14 cellular contexts compared by ENCODE assay signal in the genomic region with DNA sequence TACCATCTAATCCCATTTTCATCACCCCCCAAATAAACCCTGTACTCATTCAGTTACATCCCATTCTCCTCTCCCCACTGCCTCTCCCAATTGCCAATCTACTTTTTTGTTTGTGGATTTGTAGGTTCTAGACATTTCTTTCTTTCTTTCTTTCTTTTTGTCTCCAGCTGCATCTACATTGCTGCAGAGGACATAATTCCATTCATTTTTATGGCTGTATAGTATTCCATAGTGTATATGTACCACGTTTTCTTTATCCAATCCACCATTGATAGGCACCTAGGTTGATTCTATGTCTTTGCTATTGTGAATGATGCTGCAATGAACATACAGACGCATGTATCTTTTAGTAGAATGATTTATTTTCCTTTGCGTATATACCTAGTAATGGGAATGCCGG. TPM values are rescaled to one million over a fixed set of nuclear protein-coding genes. Genes with fewer than 3 reads are reported as not detected.
A peak's percentile ranks its signal among the peaks of the same experiment; 100 is the strongest.
DNase-seq lines count a peak whose midpoint lies in the region; ATAC-seq and TF ChIP-seq lines count a peak whose summit lies in the region.
"Had no signal": no experiment of that assay in that cellular context is flagged by ENCODE, and none has a peak within 500 bp of the region (broad histone marks: within the 10 kb centered on the region; RNA-seq: fewer than 3 reads in every experiment).

No MANE protein-coding gene starts in this region.

- H3F3A ChIP-seq in neural progenitor cell (ENCODE audit: low read depth): peaks cover 24% of the 10 kb centered on the region

- H3K27ac ChIP-seq in BLaER1 treated with 17β-estradiol and CSF1 and Interleukin-3, amounts not matched to agents 10 nM and 100 nM: no peak overlapping the region
- H3K27ac ChIP-seq in colonic mucosa: no peak overlapping the region
- H3K27ac ChIP-seq in neural progenitor cell: no peak overlapping the region
- H3K27ac ChIP-seq: gastrocnemius medialis, ovary had no signal

- peaks cover 6% of the 10 kb centered on the region; the same call in 1 of the 2 replicates for H3K9me3 Mint-ChIP-seq in HFFc6
- H3K9me3 Mint-ChIP-seq in neural progenitor cell: peaks cover 14% of the 10 kb centered on the region

- peak overlapping the region; percentile 49 to 71 (median 60); a peak in 16 of 20 replicates for H3K4me3 ChIP-seq in BLaER1 treated with 17β-estradiol and CSF1 and Interleukin-3, amounts not matched to agents 10 nM and 100 nM
- H3K4me3 ChIP-seq in colonic mucosa: peak overlapping the region; percentile 36
- H3K4me3 ChIP-seq in neural progenitor cell: peak overlapping the region; percentile 79

- no peak overlapping the region for H2AFZ ChIP-seq in neural progenitor cell (replicated peaks)

- 0 out of 22 replicates have a peak, but pooled peaks cover 0 to under 1% (median 0%) of the 10 kb centered on the region in 11 experiments for H3K36me3 ChIP-seq in BLaER1 treated with 17β-estradiol and CSF1 and Interleukin-3, amounts not matched to agents 10 nM and 100 nM
- no peaks in the 10 kb centered on the region for H3K36me3 ChIP-seq in colonic mucosa
- no peaks in the 10 kb centered on the region for H3K36me3 ChIP-seq in neural progenitor cell
- H3K36me3 ChIP-seq: gastrocnemius medialis, ovary had no signal

- no peak for ATAC-seq in HG03039 (IDR thresholded peaks at IDR 0.05; ENCODE audit: unreplicated experiment)
- ATAC-seq in HG02938 (IDR thresholded peaks at IDR 0.05; ENCODE audit: unreplicated experiment): no peak
- ATAC-seq in HG02642 (IDR thresholded peaks at IDR 0.05; ENCODE audit: poor library complexity, unreplicated experiment): no peak
- ATAC-seq in HG02763 (IDR thresholded peaks at IDR 0.05; ENCODE audit: unreplicated experiment): no peak
- ATAC-seq: gastrocnemius medialis had no signal

- no peak for TF ChIP-seq CTCF in HFFc6 (IDR thresholded peaks at IDR 0.05)
- TF ChIP-seq CTCF in colonic mucosa (IDR thresholded peaks at IDR 0.05): no peak
- no peak for TF ChIP-seq CTCF in neural progenitor cell (IDR thresholded peaks at IDR 0.05)

- intact Hi-C loops in colonic mucosa (cut with DNase I): loop anchor here (10.0 kb wide), 1 partner anchor 270 kb away; no protein-coding TSS in a partner anchor

- H3K9ac ChIP-seq in BLaER1 treated with 17β-estradiol and CSF1 and Interleukin-3, amounts not matched to agents 10 nM and 100 nM: peak overlapping the region in 2 of 11 experiments; percentile 35 to 64; a peak in 1 of 22 replicates
- no peak overlapping the region for H3K9ac ChIP-seq in colonic mucosa (ENCODE audit: low read depth in 2 of 2, low read length in 2 of 2)
- no peak overlapping the region for H3K9ac ChIP-seq in neural progenitor cell

- H3K36me3 Mint-ChIP-seq in HFFc6 (ENCODE audit: low read depth) (no peaks in the 10 kb centered on the region), neural progenitor cell (no peaks in the 10 kb centered on the region)
- H3K36me3 Mint-ChIP-seq: CD4-positive, CD25-positive, alpha-beta regulatory T cell had no signal

- no peak overlapping the region for H3K27ac Mint-ChIP-seq in HFFc6
- no peak overlapping the region for H3K27ac Mint-ChIP-seq in neural progenitor cell
- H3K27ac Mint-ChIP-seq: CD4-positive, CD25-positive, alpha-beta regulatory T cell had no signal

- H4K20me1 ChIP-seq in BLaER1 treated with 17β-estradiol and CSF1 and Interleukin-3, amounts not matched to agents 10 nM and 100 nM: no peaks in the 10 kb centered on the region
- H4K20me1 ChIP-seq in neural progenitor cell (ENCODE audit: low read depth): no peaks in the 10 kb centered on the region

- peaks cover 8% of the 10 kb centered on the region; the same call in 1 of the 2 replicates for H3K4me1 Mint-ChIP-seq in HFFc6 (ENCODE audit: low read depth)
- peaks cover 3% of the 10 kb centered on the region for H3K4me1 Mint-ChIP-seq in neural progenitor cell

- peaks cover 36 to 57% (median 53%) of the 10 kb centered on the region in 11 experiments for H3K27me3 ChIP-seq in BLaER1 treated with 17β-estradiol and CSF1 and Interleukin-3, amounts not matched to agents 10 nM and 100 nM
- H3K27me3 ChIP-seq in colonic mucosa (peaks cover 16% of the 10 kb centered on the region), neural progenitor cell (peaks cover 40% of the 10 kb centered on the region)
- H3K27me3 ChIP-seq: ovary had no signal

- H3K27me3 Mint-ChIP-seq in HFFc6 (ENCODE audit: insufficient read depth): peaks cover 23% of the 10 kb centered on the region
- peaks cover 22% of the 10 kb centered on the region for H3K27me3 Mint-ChIP-seq in neural progenitor cell (ENCODE audit: insufficient read depth, low read depth)

- no peak for DNase-seq in HFFc6
- DNase-seq in colonic mucosa: no peak
- DNase-seq in neural progenitor cell (ENCODE audit: low spot score): no peak
- DNase-seq: amniotic stem cell; CD4-positive, CD25-positive, alpha-beta regulatory T cell; gastrocnemius medialis; NCI-H1417 treated with DMSO at 0.1 percent for 48 hours had no signal

- H3K4me2 ChIP-seq in BLaER1 treated with 17β-estradiol and CSF1 and Interleukin-3, amounts not matched to agents 10 nM and 100 nM: peak overlapping the region; percentile 67 to 90 (median 83)
- H3K4me2 ChIP-seq in neural progenitor cell: peak overlapping the region; percentile 84

- H3K4me3 Mint-ChIP-seq in HFFc6 (peak overlapping the region; percentile 69), neural progenitor cell (peak overlapping the region; percentile 83)

- peaks cover 11 to 29% (median 21%) of the 10 kb centered on the region in 11 experiments for H3K9me3 ChIP-seq in BLaER1 treated with 17β-estradiol and CSF1 and Interleukin-3, amounts not matched to agents 10 nM and 100 nM (replicated peaks in 1 of 11)
- H3K9me3 ChIP-seq in colonic mucosa (no peaks in the 10 kb centered on the region), neural progenitor cell (ENCODE audit: low read depth) (peaks cover 4% of the 10 kb centered on the region)
- H3K9me3 ChIP-seq: gastrocnemius medialis, ovary had no signal

- H3K79me2 ChIP-seq in neural progenitor cell (ENCODE audit: low read depth): no peaks in the 10 kb centered on the region

- H3K4me1 ChIP-seq in BLaER1 treated with 17β-estradiol and CSF1 and Interleukin-3, amounts not matched to agents 10 nM and 100 nM: peaks cover 0 to 20% (median 2%) of the 10 kb centered on the region in 10 experiments; a peak in 12 of 20 replicates
- H3K4me1 ChIP-seq in colonic mucosa (peaks cover 4% of the 10 kb centered on the region), neural progenitor cell (no peaks in the 10 kb centered on the region)

RNA-seq across cellular contexts. Expression of a gene that starts 6.3 kb away (rescaled TPM):
- total RNA-seq in HFFc6 (2021; fragmentation: NEBNext Ultra II Directional; extraction: Animal tissue kit (Norgen Biotek cat#: 25700)): not detected
- total RNA-seq in colonic mucosa (10 to 100 TPM; 10.4 to 14.0 TPM), neural progenitor cell (ENCODE audit: low replicate concordance) (0.36 and 1.3 TPM in 2 replicates)
- total RNA-seq: CD4-positive, CD25-positive, alpha-beta regulatory T cell; gastrocnemius medialis; RPMI7951 had no signal

RNA-seq across cellular contexts. Expression of a gene that starts 50.9 kb away (rescaled TPM):
- total RNA-seq in HFFc6 (2021; fragmentation: NEBNext Ultra II Directional; extraction: Animal tissue kit (Norgen Biotek cat#: 25700)): not detected
- total RNA-seq in colonic mucosa (10 to 100 TPM; 41.3 to 62.9 TPM), neural progenitor cell (ENCODE audit: low replicate concordance) (0.22 TPM in 1 of 2 replicates, not detected in the other)
- total RNA-seq: CD4-positive, CD25-positive, alpha-beta regulatory T cell; RPMI7951 had no signal

Comparison
In these comparisons a context has a peak if more than half of its experiments do, and no peak if none do; other contexts are left out.
1. RNA of a gene that starts 50.9 kb away (total RNA-seq): 41.3 to 62.9 TPM in colonic mucosa; not detected in HFFc6 and 0.22 TPM in neural progenitor cell; every median in the first group is over 10 times any median in the second.
2. Peak in every context shown above with its lines, with median percentiles within 50 percentile points of each other: H3K4me3 ChIP-seq.